Comparison of ENCODE assay signal across 1 cellular context in genomic region chr12:76765598-76765997, GRCh38.
TF ChIP-seq lines count a peak whose summit lies in the region.

No MANE protein-coding gene starts in this region.

TF ChIP-seq in endothelial cell of umbilical vein, 7 proteins besides CTCF, POLR2A, EP300 and RAD21 (continued from another document):
- TF ChIP-seq MAX (IDR thresholded peaks at IDR 0.05; ENCODE audit: insufficient read depth, insufficient read length) = no peak
